In genomic region chr16:70685938-70686375, GRCh38 we compare ENCODE assay signal across 8 cellular contexts. TPM values are rescaled to one million over a fixed set of nuclear protein-coding genes. Genes with fewer than 3 reads are reported as not detected.
A peak's percentile ranks its signal among the peaks of the same experiment; 100 is the strongest.
DNase-seq lines count a peak whose midpoint lies in the region; ATAC-seq and TF ChIP-seq lines count a peak whose summit lies in the region.

MTSS2 (minus strand) TSS chr16:70686053; CDS start chr16:70685791, 262 bp downstream.

- peaks cover 23% of the 10 kb centered on the region for H3K4me1 Mint-ChIP-seq in activated CD4-positive, alpha-beta T cell treated with anti-CD3 and anti-CD28 coated beads, Interleukin-2, amount 10 ng/mL, durations not matched to agents 7 days and 5 days
- peaks cover 36% of the 10 kb centered on the region for H3K4me1 Mint-ChIP-seq in type B pancreatic cell (ENCODE audit: unreplicated experiment)

- no peaks in the 10 kb centered on the region for H3K27me3 ChIP-seq in mucosa of rectum (ENCODE audit: control insufficient read depth in 2 of 2, insufficient read depth in 2 of 2, low read length in 2 of 2)

- H3K36me3 ChIP-seq in mucosa of rectum (ENCODE audit: control insufficient read depth in 2 of 2, insufficient read depth in 2 of 2, low read length in 2 of 2): no peaks in the 10 kb centered on the region

- H3K27me3 Mint-ChIP-seq in activated CD4-positive, alpha-beta T cell treated with anti-CD3 and anti-CD28 coated beads, Interleukin-2, amount 10 ng/mL, durations not matched to agents 7 days and 5 days: peaks cover 13% of the 10 kb centered on the region
- H3K27me3 Mint-ChIP-seq in type B pancreatic cell: no peaks in the 10 kb centered on the region

- DNase-seq in activated CD4-positive, alpha-beta T cell treated with anti-CD3 and anti-CD28 coated beads, Interleukin-2, amount 10 ng/mL, durations not matched to agents 7 days and 5 days: peak; percentile 46
- no peak for DNase-seq in activated CD4-positive, alpha-beta T cell treated with anti-CD3 and anti-CD28 coated beads for 4 hours
- DNase-seq in NCI-H1930 (lab: John Stamatoyannopoulos, UW) (peak; percentile 66 to 71), fibroblast of mammary gland (ENCODE audit: low read depth) (peak; percentile 76), type B pancreatic cell (ENCODE audit: extremely low spot score, unreplicated experiment) (peak; percentile 91)
- peak; percentile 41 for DNase-seq in activated T-cell treated with anti-CD3 and anti-CD28 coated beads, Interleukin-2, amount 50 U/mL, for 1 hour

- H3K36me3 Mint-ChIP-seq in activated CD4-positive, alpha-beta T cell treated with anti-CD3 and anti-CD28 coated beads, Interleukin-2, amount 10 ng/mL, durations not matched to agents 7 days and 5 days (ENCODE audit: low read depth): no peaks in the 10 kb centered on the region
- H3K36me3 Mint-ChIP-seq in type B pancreatic cell: no peaks in the 10 kb centered on the region

- H3K9ac ChIP-seq in mucosa of rectum (ENCODE audit: low read depth in 1 of 2, low read length in 2 of 2): peak within 1 kb of the TSS; percentile 41 to 71

- H3K4me3 Mint-ChIP-seq in activated CD4-positive, alpha-beta T cell treated with anti-CD3 and anti-CD28 coated beads, Interleukin-2, amount 10 ng/mL, durations not matched to agents 7 days and 5 days: peak within 1 kb of the TSS; percentile 62
- peak within 1 kb of the TSS; percentile 87 for H3K4me3 Mint-ChIP-seq in type B pancreatic cell

- ATAC-seq in GM21723 (IDR thresholded peaks at IDR 0.05; ENCODE audit: unreplicated experiment): no peak

- peak within 1 kb of the TSS; percentile 46 for H3K27ac Mint-ChIP-seq in activated CD4-positive, alpha-beta T cell treated with anti-CD3 and anti-CD28 coated beads, Interleukin-2, amount 10 ng/mL, durations not matched to agents 7 days and 5 days
- peak within 1 kb of the TSS; percentile 68 for H3K27ac Mint-ChIP-seq in type B pancreatic cell

- CTCF ChIA-PET in activated CD4-positive, alpha-beta T cell treated with anti-CD3 and anti-CD28 coated beads, Interleukin-2, amount 10 ng/mL, durations not matched to agents 7 days and 5 days (lab: Charles Lee): no interaction called here

- H3K9me3 Mint-ChIP-seq in activated CD4-positive, alpha-beta T cell treated with anti-CD3 and anti-CD28 coated beads, Interleukin-2, amount 10 ng/mL, durations not matched to agents 7 days and 5 days: no peaks in the 10 kb centered on the region
- H3K9me3 Mint-ChIP-seq in type B pancreatic cell: no peaks in the 10 kb centered on the region

- no peaks in the 10 kb centered on the region for H3K9me3 ChIP-seq in mucosa of rectum (ENCODE audit: control insufficient read depth in 2 of 2, low read length in 2 of 2)

- H3K4me3 ChIP-seq in fibroblast of mammary gland (ENCODE audit: control insufficient read depth, low read depth, low read length) (peak within 1 kb of the TSS; percentile 79), mucosa of rectum (ENCODE audit: low read length in 2 of 2) (peak within 1 kb of the TSS; percentile 59 to 65)

- peak within 1 kb of the TSS; percentile 61 to 83 for H3K27ac ChIP-seq in mucosa of rectum (ENCODE audit: low read depth in 2 of 2, low read length in 2 of 2)

- POLR2A ChIA-PET in activated CD4-positive, alpha-beta T cell treated with anti-CD3 and anti-CD28 coated beads, Interleukin-2, amount 10 ng/mL, durations not matched to agents 7 days and 5 days (lab: Charles Lee): no interaction called here

- no peak for TF ChIP-seq CTCF in fibroblast of mammary gland (conservative IDR thresholded peaks at IDR 0.05; ENCODE audit: control insufficient read depth, insufficient read depth, low read depth, low read length)
- no peak for TF ChIP-seq CTCF in type B pancreatic cell (conservative IDR thresholded peaks at IDR 0.05)

- H3K4me1 ChIP-seq in mucosa of rectum (ENCODE audit: control insufficient read depth in 2 of 2, insufficient read depth in 2 of 2, low read length in 2 of 2): peaks cover 39 to 42% of the 10 kb centered on the region in 2 donors

RNA-seq across cellular contexts. Expression of gene MTSS2, which starts in this region (rescaled TPM):
- 1 to 10 TPM; 7.1 to 9.2 TPM for total RNA-seq in activated CD4-positive, alpha-beta T cell treated with anti-CD3 and anti-CD28 coated beads, Interleukin-2, amount 10 ng/mL, durations not matched to agents 7 days and 5 days
- 92.2 and 118 TPM in 2 replicates for total RNA-seq in type B pancreatic cell (ENCODE audit: low replicate concordance)

Comparison
In these comparisons a context has a peak if more than half of its experiments do, and no peak if none do; other contexts are left out.
1. DNase-seq: peak in activated CD4-positive, alpha-beta T cell treated with anti-CD3 and anti-CD28 coated beads, Interleukin-2, amount 10 ng/mL, durations not matched to agents 7 days and 5 days (single experiment), NCI-H1930 (2 of 2), activated T-cell treated with anti-CD3 and anti-CD28 coated beads, Interleukin-2, amount 50 U/mL, for 1 hour (single experiment), fibroblast of mammary gland (single experiment) and type B pancreatic cell (single experiment); none in activated CD4-positive, alpha-beta T cell treated with anti-CD3 and anti-CD28 coated beads for 4 hours (0 of 2).